In genomic region chr10:32346134-32346550, GRCh38 we compare ENCODE assay signal across 8 cellular contexts. TPM values are rescaled to one million over a fixed set of nuclear protein-coding genes. Genes with fewer than 3 reads are reported as not detected.
A peak's percentile ranks its signal among the peaks of the same experiment; 100 is the strongest.
DNase-seq lines count a peak whose midpoint lies in the region; ATAC-seq and TF ChIP-seq lines count a peak whose summit lies in the region.

No MANE protein-coding gene starts in this region.

- H3K27me3 ChIP-seq in body of pancreas (no peaks in the 10 kb centered on the region), sigmoid colon (no peaks in the 10 kb centered on the region)

- DNase-seq in activated T-cell treated with anti-CD3 and anti-CD28 coated beads for 1 hour (ENCODE audit: low read depth) (peak; percentile 90), NCI-H1930 (lab: John Stamatoyannopoulos, UW) (peak; percentile 44 to 65), T-helper 9 cell (peak; percentile 91), body of pancreas (peak; percentile 96 to 97 (median 96)), iPS DF 4.7 (ENCODE audit: extremely low read depth, low spot score) (peak; percentile 79), sigmoid colon (peak; percentile 98)
- DNase-seq in activated T-cell treated with anti-CD3 and anti-CD28 coated beads, Interleukin-2, amount 50 U/mL, for 1 hour: no peak

- intact Hi-C loops in body of pancreas (cut with DNase I) (no loop called here), sigmoid colon (cut with DNase I) (loop anchor here (2.0 to 10.0 kb wide), 4 partner anchors 21 to 291 kb away; partner anchors contain the start of gene KIF5B)

- H3K4me1 ChIP-seq in body of pancreas: peaks cover 50% of the 10 kb centered on the region
- peaks cover 0 to 73% (median 67%) of the 10 kb centered on the region in 4 donors for H3K4me1 ChIP-seq in sigmoid colon

- H3K27ac ChIP-seq in body of pancreas: peak overlapping the region; percentile 99 to 100 (median 100)
- peak overlapping the region; percentile 99 to 100 (median 100) for H3K27ac ChIP-seq in sigmoid colon

- 0% methylated on average over 4 to 30 of the region's 30 CpGs for WGBS in body of pancreas, 2 donors
- WGBS in sigmoid colon, 2 donors: 0% methylated on average over 30 of the region's 30 CpGs

- peak in 1 of 3 donors; percentile 17 for TF ChIP-seq POLR2A in body of pancreas (IDR thresholded peaks at IDR 0.05)
- peak in 1 of 2 donors; percentile 11 for TF ChIP-seq POLR2A in sigmoid colon (IDR thresholded peaks at IDR 0.05)

- no peaks in the 10 kb centered on the region for H3K9me3 ChIP-seq in body of pancreas
- no peaks in the 10 kb centered on the region for H3K9me3 ChIP-seq in sigmoid colon

- H3K36me3 ChIP-seq in body of pancreas (replicated peaks in 1 of 2; ENCODE audit: insufficient read depth in 1 of 2, low read depth in 2 of 2): no peaks in the 10 kb centered on the region
- peaks cover 0 to 8% (median 0%) of the 10 kb centered on the region in 4 donors for H3K36me3 ChIP-seq in sigmoid colon

- TF ChIP-seq EP300 in sigmoid colon (IDR thresholded peaks at IDR 0.05): no peak

- peak overlapping the region; percentile 82 to 86 for H3K4me3 ChIP-seq in body of pancreas
- H3K4me3 ChIP-seq in sigmoid colon: peak overlapping the region; percentile 84 to 95 (median 90)

- peak; percentile 75 for ATAC-seq in HG02981 (IDR thresholded peaks at IDR 0.05; ENCODE audit: unreplicated experiment)
- peak; percentile 94 for ATAC-seq in body of pancreas

- TF ChIP-seq CTCF in body of pancreas (IDR thresholded peaks at IDR 0.05): peak; percentile 97 to 99 (median 98)
- TF ChIP-seq CTCF in sigmoid colon (IDR thresholded peaks at IDR 0.05): peak; percentile 84 to 96 (median 94)

RNA-seq across cellular contexts. Expression of gene EPC1, which starts 0.8 kb away (rescaled TPM):
- total RNA-seq in body of pancreas: 10 to 100 TPM; 31.9 to 39.2 TPM
- total RNA-seq in sigmoid colon: 10 to 100 TPM; 42.6 to 54.3 (median 46.1) TPM
- polyA plus RNA-seq in sigmoid colon: 10 to 100 TPM; 13.2 to 16.4 (median 14.4) TPM
